In the genomic region with DNA sequence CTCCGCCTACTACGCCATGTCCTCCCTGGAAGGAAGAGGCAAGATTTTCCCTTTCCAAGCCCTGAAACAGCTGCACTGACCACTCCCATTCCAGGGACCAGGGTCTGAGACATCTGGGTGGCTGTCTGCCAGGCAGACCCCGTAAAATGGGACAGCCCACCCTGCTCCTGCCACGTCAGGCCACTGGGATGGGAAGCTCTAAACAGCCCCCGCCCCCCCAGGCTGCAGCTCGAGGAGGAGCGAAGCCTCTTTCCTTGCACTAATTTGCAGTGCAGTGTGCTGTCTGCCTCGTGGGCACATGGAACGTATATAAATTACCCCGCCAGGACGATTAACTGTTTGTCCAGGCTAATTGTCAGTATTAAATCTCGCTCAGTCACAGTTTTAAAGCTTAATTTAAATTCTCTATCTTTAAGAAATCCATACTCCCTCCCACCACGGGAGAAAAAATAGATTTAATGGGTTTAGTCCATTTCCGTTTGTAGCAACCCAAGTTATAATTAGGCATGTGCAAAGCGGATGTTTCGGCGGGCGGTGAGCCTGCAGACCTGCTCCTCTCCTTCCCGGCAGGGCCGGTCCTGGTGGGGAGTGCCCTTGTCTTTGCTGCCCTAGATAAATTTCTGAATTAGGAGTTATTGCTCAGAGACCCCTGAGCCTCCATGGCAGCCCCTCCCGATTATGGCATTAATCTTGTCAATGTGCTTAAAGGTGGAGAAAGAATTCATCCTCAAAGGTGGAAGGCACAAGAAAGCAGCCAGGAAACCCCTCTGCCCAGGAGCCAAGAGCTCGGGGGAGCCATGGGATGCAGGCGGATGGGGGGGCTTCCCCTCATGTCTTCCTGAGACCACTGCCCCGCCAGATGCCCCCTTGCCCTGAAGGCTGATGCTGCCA, we compare ENCODE assay signal across 12 cellular contexts.
DNase-seq lines count a peak whose midpoint lies in the region; ATAC-seq, FAIRE-seq and TF ChIP-seq lines count a peak whose summit lies in the region.
"Had no signal": no experiment of that assay in that cellular context is flagged by ENCODE, and none has a peak within 500 bp of the region (broad histone marks: within the 10 kb centered on the region; RNA-seq: fewer than 3 reads in every experiment).

No MANE protein-coding gene starts in this region.

- H3K27me3 ChIP-seq in hepatocyte: peaks cover 23% of the 10 kb centered on the region
- no peaks in the 10 kb centered on the region for H3K27me3 ChIP-seq in vagina

- ATAC-seq in HG02973 (IDR thresholded peaks at IDR 0.05; ENCODE audit: unreplicated experiment): no peak
- no peak for ATAC-seq in HG03135 (IDR thresholded peaks at IDR 0.05; ENCODE audit: unreplicated experiment)

- peaks cover 7% of the 10 kb centered on the region for H3K4me1 ChIP-seq in hepatocyte (ENCODE audit: insufficient read depth)
- H3K4me1 ChIP-seq in vagina: peaks cover 17% of the 10 kb centered on the region
- H3K4me1 ChIP-seq in kidney (ENCODE audit: control insufficient read depth in 1 of 2, insufficient read depth in 1 of 2, low read depth in 1 of 2, low read length in 2 of 2): no peaks in the 10 kb centered on the region

- intact Hi-C loops in vagina (cut with DNase I): no loop called here
- intact Hi-C loops in kidney (cut with DNase I): no loop called here

- 54% methylated on average over 24 of the region's 24 CpGs for WGBS in hepatocyte (ENCODE audit: low lambda C conversion rate, missing lambda C conversion rate)

- H3K9me3 ChIP-seq in hepatocyte (ENCODE audit: low read depth) (no peaks in the 10 kb centered on the region), vagina (no peaks in the 10 kb centered on the region), kidney (ENCODE audit: control insufficient read depth in 1 of 2, low read length in 2 of 2) (no peaks in the 10 kb centered on the region)

- H3K36me3 Mint-ChIP-seq in T-helper 1 cell treated with Interleukin-12 subunit alpha and Interleukin-12 subunit beta and Interleukin-4 antibody, amounts not matched to agents 30 μg/mL and 1 μg/mL, for 36 hours (ENCODE audit: low read depth): no peaks in the 10 kb centered on the region

- peak overlapping the region; percentile 68 for H3K4me2 ChIP-seq in hepatocyte

- no peaks in the 10 kb centered on the region for H3K9me3 Mint-ChIP-seq in T-helper 1 cell treated with Interleukin-12 subunit alpha and Interleukin-12 subunit beta and Interleukin-4 antibody, amounts not matched to agents 30 μg/mL and 1 μg/mL, for 36 hours

- FAIRE-seq in kidney (lab: Jason Lieb, UNC): no peak

- H2AFZ ChIP-seq in hepatocyte: no peak overlapping the region

- H3K4me3 Mint-ChIP-seq in T-helper 1 cell treated with Interleukin-12 subunit alpha and Interleukin-12 subunit beta and Interleukin-4 antibody, amounts not matched to agents 30 μg/mL and 1 μg/mL, for 36 hours: peak overlapping the region; percentile 3

- H3K4me3 ChIP-seq in hepatocyte (no peak overlapping the region), vagina (peak overlapping the region; percentile 14 to 28), kidney (ENCODE audit: low read length in 2 of 2) (no peak overlapping the region)

- H3K36me3 ChIP-seq in hepatocyte (replicated peaks; ENCODE audit: insufficient read depth, low read depth): no peaks in the 10 kb centered on the region
- H3K36me3 ChIP-seq in vagina: no peaks in the 10 kb centered on the region
- no peaks in the 10 kb centered on the region for H3K36me3 ChIP-seq in kidney (ENCODE audit: control insufficient read depth in 1 of 2, insufficient read depth in 2 of 2, low read length in 2 of 2)

- H4K20me1 ChIP-seq in hepatocyte (ENCODE audit: insufficient read depth, poor library complexity, severe bottlenecking): no peaks in the 10 kb centered on the region

- TF ChIP-seq POLR2A in vagina (IDR thresholded peaks at IDR 0.05): no peak

- H3K4me1 Mint-ChIP-seq in T-helper 1 cell treated with Interleukin-12 subunit alpha and Interleukin-12 subunit beta and Interleukin-4 antibody, amounts not matched to agents 30 μg/mL and 1 μg/mL, for 36 hours (ENCODE audit: low read depth): peaks cover 21% of the 10 kb centered on the region

- no peak overlapping the region for H3K27ac Mint-ChIP-seq in T-helper 1 cell treated with Interleukin-12 subunit alpha and Interleukin-12 subunit beta and Interleukin-4 antibody, amounts not matched to agents 30 μg/mL and 1 μg/mL, for 36 hours

- H3K27ac ChIP-seq in hepatocyte: no peak overlapping the region
- no peak overlapping the region for H3K27ac ChIP-seq in vagina
- H3K27ac ChIP-seq in kidney (ENCODE audit: low read depth in 2 of 2, low read length in 2 of 2): no peak overlapping the region

- no peaks in the 10 kb centered on the region for H3K79me2 ChIP-seq in hepatocyte

- no peak overlapping the region for H3K9ac ChIP-seq in kidney (ENCODE audit: low read length in 2 of 2)

- no peak for TF ChIP-seq CTCF in hepatocyte (IDR thresholded peaks at IDR 0.05; ENCODE audit: poor library complexity)
- no peak for TF ChIP-seq CTCF in vagina (IDR thresholded peaks at IDR 0.05)
- no peak for TF ChIP-seq CTCF in kidney (IDR thresholded peaks at IDR 0.05; ENCODE audit: borderline replicate concordance, extremely low read depth, insufficient read depth)

- H3K27me3 Mint-ChIP-seq in T-helper 1 cell treated with Interleukin-12 subunit alpha and Interleukin-12 subunit beta and Interleukin-4 antibody, amounts not matched to agents 30 μg/mL and 1 μg/mL, for 36 hours (ENCODE audit: low read depth): peaks cover 35% of the 10 kb centered on the region

- H3K9me2 ChIP-seq in hepatocyte (replicated peaks; ENCODE audit: insufficient read depth): no peaks in the 10 kb centered on the region

- peak; percentile 40 for DNase-seq in stimulated activated CD4-positive, alpha-beta T cell treated with anti-CD3 and anti-CD28 coated beads, Interleukin-15, amount 100 ng/mL, for 24 hours
- no peak for DNase-seq in stimulated activated CD4-positive, alpha-beta T cell treated with anti-CD3 and anti-CD28 coated beads, Interleukin-4, amount 100 ng/mL, for 4 hours
- peak; percentile 61 for DNase-seq in hepatocyte (ENCODE audit: low spot score)
- peak; percentile 58 to 65 for DNase-seq in vagina (ENCODE audit: extremely low spot score in 2 of 2)
- no peak for DNase-seq in kidney
- DNase-seq: DND-41; effector CD4-positive, alpha-beta T cell; GOT3; NCI-H146 had no signal

Comparison
In these comparisons a context has a peak if more than half of its experiments do, and no peak if none do; other contexts are left out.
1. DNase-seq: peak in stimulated activated CD4-positive, alpha-beta T cell treated with anti-CD3 and anti-CD28 coated beads, Interleukin-15, amount 100 ng/mL, for 24 hours (single experiment), hepatocyte (single experiment) and vagina (2 of 2); none in stimulated activated CD4-positive, alpha-beta T cell treated with anti-CD3 and anti-CD28 coated beads, Interleukin-4, amount 100 ng/mL, for 4 hours (0 of 2) and kidney (single experiment).
2. H3K4me3 ChIP-seq: peak in vagina (2 of 2); none in hepatocyte (single experiment) and kidney (0 of 2).